8 cellular contexts compared by ENCODE assay signal in genomic region chr11:61814242-61814957, GRCh38. TPM values are rescaled to one million over a fixed set of nuclear protein-coding genes. Genes with fewer than 3 reads are reported as not detected.
DNase-seq lines count a peak whose midpoint lies in the region; ATAC-seq, FAIRE-seq and TF ChIP-seq lines count a peak whose summit lies in the region.

No MANE protein-coding gene starts in this region.

- ATAC-seq in HG02870 (IDR thresholded peaks at IDR 0.05; ENCODE audit: unreplicated experiment), result no peak
- ATAC-seq in HG02884 (IDR thresholded peaks at IDR 0.05; ENCODE audit: unreplicated experiment), result no peak

- TF ChIP-seq CTCF in bronchial epithelial cell (IDR thresholded peaks at IDR 0.05; ENCODE audit: insufficient read depth, low read length, severe bottlenecking) (no peak), lower leg skin (IDR thresholded peaks at IDR 0.05) (no peak), thyroid gland (IDR thresholded peaks at IDR 0.05) (no peak)

- intact Hi-C loops in lower leg skin (cut with DNase I; ENCODE audit: low total_unique reads), result no loop called here
- intact Hi-C loops in thyroid gland (cut with DNase I), result no loop called here

- H3K4me3 ChIP-seq in bronchial epithelial cell (ENCODE audit: low read depth, low read length), result peak overlapping the region; percentile 63
- peak overlapping the region; percentile 42 for H3K4me3 ChIP-seq in lower leg skin (ENCODE audit: low read depth, poor library complexity, severe bottlenecking)
- peak overlapping the region in 2 of 3 donors; percentile 19 to 59 for H3K4me3 ChIP-seq in thyroid gland (replicated peaks in 1 of 3)

- no peaks in the 10 kb centered on the region for H3K9me3 ChIP-seq in thyroid gland

- H3K27ac ChIP-seq in thyroid gland, result peak overlapping the region; percentile 50 to 96 (median 55)

- H3K4me1 ChIP-seq in thyroid gland, result peaks cover 6 to 15% of the 10 kb centered on the region in 2 donors

- H3K36me3 ChIP-seq in bronchial epithelial cell (ENCODE audit: control insufficient read depth, insufficient read depth, low read length) (peaks cover 5% of the 10 kb centered on the region), thyroid gland (no peaks in the 10 kb centered on the region)

- 48 to 61% methylated on average over 16 of the region's 16 CpGs for WGBS in lower leg skin, 2 donors
- 75 to 79% methylated on average over 16 of the region's 16 CpGs for WGBS in thyroid gland, 2 donors

- TF ChIP-seq POLR2A in lower leg skin (IDR thresholded peaks at IDR 0.05), result no peak
- TF ChIP-seq POLR2A in thyroid gland (IDR thresholded peaks at IDR 0.05), result no peak

- DNase-seq in NCI-H526 (lab: John Stamatoyannopoulos, UW) (peak; percentile 25 to 47), NCI-H526 treated with DMSO at 0.1 percent for 48 hours (lab: John Stamatoyannopoulos, UW) (no peak), NCI-H69 (lab: John Stamatoyannopoulos, UW) (peak; percentile 77), bronchial epithelial cell (ENCODE audit: low read depth) (peak; percentile 40), lower leg skin (ENCODE audit: low spot score in 2 of 2) (peak in 1 of 2 donors; percentile 28), thyroid gland (peak; percentile 17 to 22)

- no peak for FAIRE-seq in bronchial epithelial cell (lab: Jason Lieb, UNC)

- H3K27me3 ChIP-seq in bronchial epithelial cell (ENCODE audit: control insufficient read depth, insufficient read depth, low read length) (no peaks in the 10 kb centered on the region), thyroid gland (no peaks in the 10 kb centered on the region)

RNA-seq across cellular contexts. Expression of gene FADS1, which starts 2.4 kb away (rescaled TPM):
- total RNA-seq in bronchial epithelial cell, result 23.2 and 46.9 TPM in 2 replicates
- total RNA-seq in lower leg skin, result 10 to 100 TPM in 2 of 4 donors, 1 to 10 TPM in 2; 7.3 to 58.6 (median 21.8) TPM
- total RNA-seq in thyroid gland, result 10 to 100 TPM in 3 of 4 donors, 1 to 10 TPM in 1; 6.8 to 17.3 (median 13.9) TPM

RNA-seq across cellular contexts. Expression of gene FADS2, which starts 13.7 kb away (rescaled TPM):
- total RNA-seq in bronchial epithelial cell, result 15.2 and 34.2 TPM in 2 replicates
- 100 to 1,000 TPM in 2 of 4 donors, 10 to 100 TPM in 2; 15.4 to 540 (median 173) TPM for total RNA-seq in lower leg skin
- total RNA-seq in thyroid gland, result 1 to 10 TPM; 2.8 to 9.3 (median 7.0) TPM

RNA-seq across cellular contexts. Expression of gene FEN1, which starts 21.7 kb away (rescaled TPM):
- total RNA-seq in bronchial epithelial cell (5.9 and 9.7 TPM in 2 replicates), lower leg skin (1 to 10 TPM; 7.9 to 9.1 (median 8.8) TPM), thyroid gland (1 to 10 TPM; 4.1 to 6.3 (median 5.2) TPM)

RNA-seq across cellular contexts. Expression of gene TMEM258, which starts 22.0 kb away (rescaled TPM):
- total RNA-seq in bronchial epithelial cell, result 61.3 and 159 TPM in 2 replicates
- 10 to 100 TPM; 33.6 to 42.8 (median 36.6) TPM for total RNA-seq in lower leg skin
- 10 to 100 TPM; 28.0 to 57.9 (median 48.1) TPM for total RNA-seq in thyroid gland
